35 cellular contexts compared by ENCODE assay signal in the genomic region with DNA sequence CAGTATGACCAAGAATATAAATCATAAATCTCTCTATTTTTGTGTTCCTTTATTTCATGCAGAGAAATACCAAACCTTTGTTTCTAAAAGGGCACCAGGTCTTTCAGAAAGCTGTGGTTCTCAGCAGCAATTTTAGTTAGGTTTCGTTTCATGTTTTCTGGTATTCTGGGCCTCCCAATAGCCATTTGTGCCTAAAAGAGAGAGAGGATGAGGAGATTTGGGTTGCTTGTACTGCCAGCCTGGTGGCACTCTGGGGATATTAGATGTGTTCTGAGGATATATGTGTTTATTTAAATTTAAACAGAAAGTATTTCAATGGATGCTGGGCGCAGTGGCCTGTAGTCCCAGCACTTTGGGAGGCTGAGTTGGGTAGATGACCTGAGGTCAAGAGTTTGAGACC.
"Had no signal": no experiment of that assay in that cellular context is flagged by ENCODE, and none has a peak within 500 bp of the region (broad histone marks: within the 10 kb centered on the region; RNA-seq: fewer than 3 reads in every experiment).

No MANE protein-coding gene starts in this region.

- H3K4me3 Mint-ChIP-seq: activated CD4-positive, alpha-beta memory T cell treated with anti-CD3 and anti-CD28 coated beads, Interleukin-2, amount 10 ng/mL, durations not matched to agents 7 days and 5 days; activated CD8-positive, alpha-beta memory T cell treated with anti-CD3 and anti-CD28 coated beads, Interleukin-2, amount 10 ng/mL, durations not matched to agents 7 days and 5 days; activated naive CD8-positive, alpha-beta T cell treated with anti-CD3 and anti-CD28 coated beads for 36 hours; activated T-cell treated with anti-CD3 and anti-CD28 coated beads, Interleukin-2, amount 50 U/mL, for 72 hours; activated T-helper 17 cell treated with anti-CD3 and anti-CD28 coated beads, Interleukin-2, amount 50 U/mL, for 72 hours; central memory CD8-positive, alpha-beta T cell had no signal

- H2AFZ ChIP-seq: PC-9 had no signal

- H3K4me1 ChIP-seq: colonic mucosa had no signal

- H3K4me2 ChIP-seq: PC-9 had no signal

- H3K27ac ChIP-seq: cardiac muscle cell, colonic mucosa, PC-9, WERI-Rb-1 had no signal

- H3K27ac Mint-ChIP-seq: activated CD4-positive, alpha-beta memory T cell treated with anti-CD3 and anti-CD28 coated beads, Interleukin-2, amount 10 ng/mL, durations not matched to agents 7 days and 5 days; activated CD8-positive, alpha-beta memory T cell treated with anti-CD3 and anti-CD28 coated beads, Interleukin-2, amount 10 ng/mL, durations not matched to agents 7 days and 5 days; activated naive CD8-positive, alpha-beta T cell treated with anti-CD3 and anti-CD28 coated beads for 36 hours; activated T-cell treated with anti-CD3 and anti-CD28 coated beads, Interleukin-2, amount 50 U/mL, for 72 hours; activated T-helper 17 cell treated with anti-CD3 and anti-CD28 coated beads, Interleukin-2, amount 50 U/mL, for 72 hours had no signal

- ATAC-seq: activated CD8-positive, alpha-beta memory T cell treated with anti-CD3 and anti-CD28 coated beads, Interleukin-2, amount 10 ng/mL, durations not matched to agents 7 days and 5 days; activated T-cell treated with anti-CD3 and anti-CD28 coated beads, Interleukin-2, amount 50 U/mL, for 72 hours; activated T-helper 17 cell treated with anti-CD3 and anti-CD28 coated beads, Interleukin-2, amount 50 U/mL, for 72 hours had no signal

- H3K4me1 Mint-ChIP-seq: activated CD4-positive, alpha-beta memory T cell treated with anti-CD3 and anti-CD28 coated beads, Interleukin-2, amount 10 ng/mL, durations not matched to agents 7 days and 5 days; activated CD8-positive, alpha-beta memory T cell treated with anti-CD3 and anti-CD28 coated beads, Interleukin-2, amount 10 ng/mL, durations not matched to agents 7 days and 5 days; activated naive CD8-positive, alpha-beta T cell treated with anti-CD3 and anti-CD28 coated beads for 36 hours; activated T-helper 17 cell treated with anti-CD3 and anti-CD28 coated beads, Interleukin-2, amount 50 U/mL, for 72 hours; central memory CD8-positive, alpha-beta T cell had no signal

- H3K27me3 ChIP-seq: cardiac muscle cell, colonic mucosa had no signal

- H3K4me3 ChIP-seq: cardiac muscle cell, colonic mucosa, PC-9 had no signal

- H3K36me3 Mint-ChIP-seq: activated CD8-positive, alpha-beta memory T cell treated with anti-CD3 and anti-CD28 coated beads, Interleukin-2, amount 10 ng/mL, durations not matched to agents 7 days and 5 days; activated naive CD8-positive, alpha-beta T cell treated with anti-CD3 and anti-CD28 coated beads for 36 hours had no signal

- H3K9me3 ChIP-seq: colonic mucosa had no signal

- H3K27me3 Mint-ChIP-seq: activated CD4-positive, alpha-beta memory T cell treated with anti-CD3 and anti-CD28 coated beads, Interleukin-2, amount 10 ng/mL, durations not matched to agents 7 days and 5 days; activated CD8-positive, alpha-beta memory T cell treated with anti-CD3 and anti-CD28 coated beads, Interleukin-2, amount 10 ng/mL, durations not matched to agents 7 days and 5 days; activated naive CD8-positive, alpha-beta T cell treated with anti-CD3 and anti-CD28 coated beads for 36 hours; activated T-helper 17 cell treated with anti-CD3 and anti-CD28 coated beads, Interleukin-2, amount 50 U/mL, for 72 hours; central memory CD8-positive, alpha-beta T cell had no signal

- H3K36me3 ChIP-seq: cardiac muscle cell, colonic mucosa, WERI-Rb-1 had no signal

- DNase-seq: activated CD4-positive, alpha-beta memory T cell treated with anti-CD3 and anti-CD28 coated beads, Interleukin-2, amount 10 ng/mL, durations not matched to agents 7 days and 5 days; activated CD4-positive, alpha-beta T cell treated with anti-CD3 and anti-CD28 coated beads for 1 hour; activated CD4-positive, alpha-beta T cell treated with anti-CD3 and anti-CD28 coated beads for 48 hours; activated CD4-positive, CD25-positive, alpha-beta regulatory T cell; activated CD8-positive, alpha-beta memory T cell treated with anti-CD3 and anti-CD28 coated beads for 24 hours; activated CD8-positive, alpha-beta memory T cell treated with anti-CD3 and anti-CD28 coated beads, Interleukin-2, amount 10 ng/mL, durations not matched to agents 7 days and 5 days; activated CD8-positive, alpha-beta memory T cell treated with anti-CD3 and anti-CD28 coated beads, Interleukin-2, amount 50 U/mL, for 48 hours; activated effector memory CD4-positive, alpha-beta T cell treated with anti-CD3 and anti-CD28 coated beads, Interleukin-2, amount 50 U/mL, for 16 hours; activated naive CD4-positive, alpha-beta T cell; activated naive CD4-positive, alpha-beta T cell treated with anti-CD3 and anti-CD28 coated beads, Interleukin-2, amount 50 U/mL, for 16 hours; activated naive CD8-positive, alpha-beta T cell treated with anti-CD3 and anti-CD28 coated beads for 36 hours; activated T-cell treated with anti-CD3 and anti-CD28 coated beads, Interleukin-2, amount 50 U/mL, for 72 hours; amniotic stem cell; aorta; colonic mucosa; NCI-H1048; NCI-H1105 treated with DMSO at 0.1 percent for 48 hours; NCI-H1436; NCI-H1694; NCI-H1930; NCI-H2081 treated with DMSO at 0.1 percent for 48 hours; NCI-H226; NCI-H446 treated with DMSO at 0.1 percent for 48 hours; NCI-H526; NCI-H748 treated with DMSO at 0.1 percent for 48 hours; PC-9; Right ventricle myocardium superior; SW 1271; T-helper 1 cell; T-helper 2 cell; T-helper 9 cell; WERI-Rb-1 had no signal

- H3K9me3 Mint-ChIP-seq: activated CD4-positive, alpha-beta memory T cell treated with anti-CD3 and anti-CD28 coated beads, Interleukin-2, amount 10 ng/mL, durations not matched to agents 7 days and 5 days; activated naive CD8-positive, alpha-beta T cell treated with anti-CD3 and anti-CD28 coated beads for 36 hours; activated T-cell treated with anti-CD3 and anti-CD28 coated beads, Interleukin-2, amount 50 U/mL, for 72 hours; activated T-helper 17 cell treated with anti-CD3 and anti-CD28 coated beads, Interleukin-2, amount 50 U/mL, for 72 hours; central memory CD8-positive, alpha-beta T cell had no signal
